In genomic region chr17:41308251-41308917, GRCh38 we compare ENCODE assay signal across 7 cellular contexts. TPM values are rescaled to one million over a fixed set of nuclear protein-coding genes. Genes with fewer than 3 reads are reported as not detected.
DNase-seq lines count a peak whose midpoint lies in the region; ATAC-seq, FAIRE-seq and TF ChIP-seq lines count a peak whose summit lies in the region.

No MANE protein-coding gene starts in this region.

- H3K36me3 Mint-ChIP-seq in WTC11, result no peaks in the 10 kb centered on the region

- SMC1A ChIA-PET in GM12878 (lab: Charles Lee; ENCODE audit: uncharacterized antibody, unreplicated experiment), result interaction anchor here (2.3 kb wide), 1 partner anchor 14 kb away, joined by 6 read pairs; no protein-coding TSS in a partner anchor

- POLR2A ChIA-PET in GM12878 (lab: Charles Lee) (no interaction called here), WTC11 (lab: Charles Lee) (no interaction called here)

- no peaks in the 10 kb centered on the region for H3K4me1 Mint-ChIP-seq in WTC11

- no peak overlapping the region for H3K9ac ChIP-seq in GM12878 (ENCODE audit: control insufficient read depth, insufficient read depth, low read length)

- under 1% methylated on average over 10 of the region's 10 CpGs for WGBS in GM12878 (ENCODE audit: insufficient coverage, insufficient replicate concordance, low lambda C conversion rate, missing lambda C conversion rate)
- WGBS in testis, 2 donors, result 68 to 77% methylated on average over 4 to 10 of the region's 10 CpGs

- BruUV-seq in GM12878 (replicated peaks; lab: Mats Ljungman, UMichigan), result no TSS peak

- H3K36me3 ChIP-seq in GM12878 (ENCODE audit: control insufficient read depth in 2 of 2, insufficient read depth in 2 of 2, low read length in 1 of 2) (no peaks in the 10 kb centered on the region), testis (ENCODE audit: low read depth, missing control alignments) (no peaks in the 10 kb centered on the region)

- no peak for TF ChIP-seq EP300 in GM12878 (IDR thresholded peaks at IDR 0.05; ENCODE audit: borderline replicate concordance in 1 of 2, control insufficient read depth in 1 of 2, low read depth in 2 of 2, low read length in 2 of 2)

- H3K79me2 ChIP-seq in GM12878 (ENCODE audit: control insufficient read depth, insufficient read depth, low read length), result no peaks in the 10 kb centered on the region

- H3K9me3 ChIP-seq in GM12878 (replicated peaks; ENCODE audit: control insufficient read depth, insufficient read depth, low read length) (no peaks in the 10 kb centered on the region; the same call in 2 of the 3 replicates), testis (no peaks in the 10 kb centered on the region)

- H3K9me3 Mint-ChIP-seq in WTC11, result no peaks in the 10 kb centered on the region

- CTCF ChIA-PET in GM12878 (lab: Yijun Ruan, JAX) (interaction anchor here (0.9 to 1.0 kb wide), 2 partner anchors 20 to 181 kb away, joined by 3 read pairs; partner anchors contain the start of gene KRT36), WTC11 (lab: Charles Lee) (interaction anchor here (1.9 kb wide), 1 partner anchor 14 kb away, joined by 7 read pairs; no protein-coding TSS in a partner anchor)

- intact Hi-C loops in GM12878 (cut with micrococcal nuclease; ENCODE audit: unreplicated experiment), result no loop called here
- intact Hi-C loops in testis (cut with DNase I; ENCODE audit: low total_unique reads), result no loop called here

- TF ChIP-seq CTCF in GM12878 (IDR thresholded peaks at IDR 0.05 in 2 of 3, conservative IDR thresholded peaks at IDR 0.05 in 1 of 3; ENCODE audit: control insufficient read depth in 2 of 3, extremely low read depth in 1 of 3, insufficient read depth in 1 of 3, low read depth in 3 of 3, low read length in 3 of 3) (no peak), WTC11 (IDR thresholded peaks at IDR 0.05) (no peak), testis (IDR thresholded peaks at IDR 0.05) (no peak)

- ATAC-seq in HG03108 (IDR thresholded peaks at IDR 0.05; ENCODE audit: unreplicated experiment) (peak; percentile 54), GM12878 (peak; percentile 82), GM19324 (IDR thresholded peaks at IDR 0.05; ENCODE audit: low FRiP score, unreplicated experiment) (no peak), WTC11 (no peak)

- H3K27me3 ChIP-seq in GM12878 (replicated peaks in 1 of 2; ENCODE audit: control insufficient read depth in 2 of 2, insufficient read depth in 2 of 2, low read length in 1 of 2), result peaks cover 3 to 4% of the 10 kb centered on the region in 2 experiments; a peak in 2 of 4 replicates
- H3K27me3 ChIP-seq in testis, result no peaks in the 10 kb centered on the region

- H3K4me1 ChIP-seq in GM12878 (ENCODE audit: control insufficient read depth, insufficient read depth, low read length) (no peaks in the 10 kb centered on the region; the same call in 1 of the 2 replicates), testis (no peaks in the 10 kb centered on the region)

- H3K27me3 Mint-ChIP-seq in WTC11 (ENCODE audit: low read depth), result no peaks in the 10 kb centered on the region; the same call in none of the 2 replicates

- H3K4me3 Mint-ChIP-seq in WTC11, result no peak overlapping the region

- no peak overlapping the region for H3K27ac ChIP-seq in GM12878 (ENCODE audit: control insufficient read depth, insufficient read depth)
- H3K27ac ChIP-seq in testis, result no peak overlapping the region

- H3K27ac Mint-ChIP-seq in WTC11, result no peak overlapping the region

- FAIRE-seq in GM12878 (lab: Jason Lieb, UNC), result no peak

- peak overlapping the region; percentile 24; the same call in 1 of the 2 replicates for H2AFZ ChIP-seq in GM12878 (ENCODE audit: control insufficient read depth, low read depth, low read length)

- RAD21 ChIA-PET in GM12878 (lab: Charles Lee; ENCODE audit: unreplicated experiment), result no interaction called here

- no peak overlapping the region for H3K4me2 ChIP-seq in GM12878 (ENCODE audit: control insufficient read depth, insufficient read depth)

- H3K4me3 ChIP-seq in GM12878 (no peak overlapping the region), testis (no peak overlapping the region)

- DNase-seq in SW480 (ENCODE audit: low spot score), result peak; percentile 60
- DNase-seq in GM12878 (ENCODE audit: low read depth, low spot score), result peak; percentile 40
- peak; percentile 48 for DNase-seq in occipital lobe (lab: John Stamatoyannopoulos, UW)
- no peak for DNase-seq in WTC11 (ENCODE audit: low spot score)
- DNase-seq in testis, result no peak

- TF ChIP-seq POLR2A in GM12878 (IDR thresholded peaks at IDR 0.05; ENCODE audit: low read depth, low read length) (no peak), testis (IDR thresholded peaks at IDR 0.05) (no peak)

- no peak for TF ChIP-seq RAD21 in GM12878 (IDR thresholded peaks at IDR 0.05; ENCODE audit: insufficient read depth, low read depth, low read length)

- in situ Hi-C loops in GM12878 (cut with MboI), result no loop called here

- no peaks in the 10 kb centered on the region for H4K20me1 ChIP-seq in GM12878 (ENCODE audit: control insufficient read depth, insufficient read depth)

RNA-seq across cellular contexts. Expression of gene KRTAP16-1, which starts 0.7 kb away (rescaled TPM):
- not detected in 2 replicates for total RNA-seq in GM12878 (2013; cell fraction: nucleolus; rRNA removed)
- total RNA-seq in GM12878 (2014; rRNA removed), result not detected in 2 replicates
- total RNA-seq in GM12878 (2014; rRNA removed; fragmentation: Illumina TruSeq; extraction: Trizol), result not detected in 2 replicates
- not detected in 2 replicates for total RNA-seq in GM12878 (2021)
- not detected for polyA plus RNA-seq in GM12878 (2011; ENCODE audit: low read depth)
- 0.16 and 0.23 TPM in 2 replicates for polyA plus RNA-seq in GM12878 (2011; rRNA removed)
- polyA plus RNA-seq in GM12878 (2011; cell fraction: cytosol; rRNA removed), result 0.17 and 0.25 TPM in 2 replicates
- 5.1 and 6.0 TPM in 2 replicates for polyA plus RNA-seq in GM12878 (2011; cell fraction: nucleus; rRNA removed)
- polyA plus RNA-seq in GM12878 (2012), result not detected in 2 replicates
- polyA plus RNA-seq in GM12878 (2014; fragmentation: Illumina TruSeq; extraction: Trizol), result not detected in 2 replicates
- polyA plus RNA-seq in GM12878 (2014; fragmentation: Nextera tagmentation; extraction: Ambion mirVana), result not detected
- not detected in 2 replicates for polyA plus RNA-seq in GM12878 (2014; rRNA removed)
- polyA plus RNA-seq in GM12878 (2016; fragmentation: Nextera tagmentation; extraction: Ambion mirVana), result not detected
- 1.6 and 1.7 TPM in 2 replicates for polyA minus RNA-seq in GM12878 (2011; rRNA and poly(A)+ RNA removed)
- polyA minus RNA-seq in GM12878 (2011; cell fraction: cytosol; rRNA and poly(A)+ RNA removed), result not detected in 2 replicates
- polyA minus RNA-seq in GM12878 (2011; cell fraction: nucleus; rRNA and poly(A)+ RNA removed), result 0.97 and 2.2 TPM in 2 replicates
- total RNA-seq in occipital lobe, result not detected
- not detected in 3 replicates for total RNA-seq in WTC11 (2021)
- not detected for total RNA-seq in testis
- polyA plus RNA-seq in testis (ENCODE audit: insufficient read depth, low read depth, low replicate concordance), result not detected

RNA-seq across cellular contexts. Expression of gene KRTAP29-1, which starts 5.7 kb away (rescaled TPM):
- total RNA-seq in GM12878 (2013; cell fraction: nucleolus; rRNA removed), result not detected in 2 replicates
- total RNA-seq in GM12878 (2014; rRNA removed), result not detected in 2 replicates
- total RNA-seq in GM12878 (2014; rRNA removed; fragmentation: Illumina TruSeq; extraction: Trizol), result not detected in 2 replicates
- total RNA-seq in GM12878 (2021), result not detected in 2 replicates
- polyA plus RNA-seq in GM12878 (2011; ENCODE audit: low read depth), result not detected
- polyA plus RNA-seq in GM12878 (2011; rRNA removed), result 1.1 and 1.9 TPM in 2 replicates
- polyA plus RNA-seq in GM12878 (2011; cell fraction: cytosol; rRNA removed), result 3.1 and 3.7 TPM in 2 replicates
- polyA plus RNA-seq in GM12878 (2011; cell fraction: nucleus; rRNA removed), result 4.7 and 6.7 TPM in 2 replicates
- not detected in 2 replicates for polyA plus RNA-seq in GM12878 (2012)
- polyA plus RNA-seq in GM12878 (2014; fragmentation: Illumina TruSeq; extraction: Trizol), result not detected in 2 replicates
- polyA plus RNA-seq in GM12878 (2014; fragmentation: Nextera tagmentation; extraction: Ambion mirVana), result not detected
- not detected in 2 replicates for polyA plus RNA-seq in GM12878 (2014; rRNA removed)
- polyA plus RNA-seq in GM12878 (2016; fragmentation: Nextera tagmentation; extraction: Ambion mirVana), result not detected
- 2.8 and 4.6 TPM in 2 replicates for polyA minus RNA-seq in GM12878 (2011; rRNA and poly(A)+ RNA removed)
- polyA minus RNA-seq in GM12878 (2011; cell fraction: cytosol; rRNA and poly(A)+ RNA removed), result not detected in 2 replicates
- polyA minus RNA-seq in GM12878 (2011; cell fraction: nucleus; rRNA and poly(A)+ RNA removed), result 0.86 and 1.8 TPM in 2 replicates
- not detected for total RNA-seq in occipital lobe
- not detected in 3 replicates for total RNA-seq in WTC11 (2021)
- total RNA-seq in testis, result not detected
- not detected for polyA plus RNA-seq in testis (ENCODE audit: insufficient read depth, low read depth, low replicate concordance)

RNA-seq across cellular contexts. Expression of gene KRTAP17-1, which starts 7.1 kb away (rescaled TPM):
- total RNA-seq in GM12878 (2013; cell fraction: nucleolus; rRNA removed), result not detected in 2 replicates
- total RNA-seq in GM12878 (2014; rRNA removed), result 0.17 TPM in 1 of 2 replicates, not detected in the other
- total RNA-seq in GM12878 (2014; rRNA removed; fragmentation: Illumina TruSeq; extraction: Trizol), result not detected in 2 replicates
- total RNA-seq in GM12878 (2021), result not detected in 2 replicates
- not detected for polyA plus RNA-seq in GM12878 (2011; ENCODE audit: low read depth)
- 4.9 and 5.7 TPM in 2 replicates for polyA plus RNA-seq in GM12878 (2011; rRNA removed)
- 5.0 and 5.4 TPM in 2 replicates for polyA plus RNA-seq in GM12878 (2011; cell fraction: cytosol; rRNA removed)
- 6.9 and 7.3 TPM in 2 replicates for polyA plus RNA-seq in GM12878 (2011; cell fraction: nucleus; rRNA removed)
- polyA plus RNA-seq in GM12878 (2012), result not detected in 2 replicates
- polyA plus RNA-seq in GM12878 (2014; fragmentation: Illumina TruSeq; extraction: Trizol), result not detected in 2 replicates
- polyA plus RNA-seq in GM12878 (2014; fragmentation: Nextera tagmentation; extraction: Ambion mirVana), result not detected
- not detected in 2 replicates for polyA plus RNA-seq in GM12878 (2014; rRNA removed)
- polyA plus RNA-seq in GM12878 (2016; fragmentation: Nextera tagmentation; extraction: Ambion mirVana), result under 1 TPM in 1 of 2 experiments, not detected in 1; 0.16 TPM
- polyA minus RNA-seq in GM12878 (2011; rRNA and poly(A)+ RNA removed), result 0.51 and 2.9 TPM in 2 replicates
- 1.6 TPM in 1 of 2 replicates, not detected in the other for polyA minus RNA-seq in GM12878 (2011; cell fraction: cytosol; rRNA and poly(A)+ RNA removed)
- polyA minus RNA-seq in GM12878 (2011; cell fraction: nucleus; rRNA and poly(A)+ RNA removed), result 1.1 and 1.7 TPM in 2 replicates
- total RNA-seq in occipital lobe, result not detected
- not detected in 3 replicates for total RNA-seq in WTC11 (2021)
- total RNA-seq in testis, result not detected
- polyA plus RNA-seq in testis (ENCODE audit: insufficient read depth, low read depth, low replicate concordance), result not detected

RNA-seq across cellular contexts. Expression of gene KRTAP9-7, which starts 32.9 kb away (rescaled TPM):
- total RNA-seq in GM12878 (2013; cell fraction: nucleolus; rRNA removed), result not detected in 2 replicates
- total RNA-seq in GM12878 (2014; rRNA removed) (not detected in 2 replicates), GM12878 (2014; rRNA removed; fragmentation: Illumina TruSeq; extraction: Trizol) (not detected in 2 replicates), GM12878 (2021) (not detected in 2 replicates), occipital lobe (not detected), WTC11 (2021) (not detected in 3 replicates), testis (under 1 TPM in 1 of 2 donors, not detected in 1; 0.47 TPM)
- polyA plus RNA-seq in GM12878 (2011; ENCODE audit: low read depth), result not detected
- polyA plus RNA-seq in GM12878 (2011; rRNA removed) (not detected in 2 replicates), GM12878 (2014; fragmentation: Illumina TruSeq; extraction: Trizol) (not detected in 2 replicates), GM12878 (2014; fragmentation: Nextera tagmentation; extraction: Ambion mirVana) (not detected), GM12878 (2014; rRNA removed) (not detected in 2 replicates), GM12878 (2016; fragmentation: Nextera tagmentation; extraction: Ambion mirVana) (not detected), testis (ENCODE audit: insufficient read depth, low read depth, low replicate concordance) (not detected)
- polyA plus RNA-seq in GM12878 (2011; cell fraction: cytosol; rRNA removed), result not detected in 2 replicates
- not detected in 2 replicates for polyA plus RNA-seq in GM12878 (2011; cell fraction: nucleus; rRNA removed)
- polyA plus RNA-seq in GM12878 (2012), result not detected in 2 replicates
- polyA minus RNA-seq in GM12878 (2011; rRNA and poly(A)+ RNA removed), result not detected in 2 replicates
- polyA minus RNA-seq in GM12878 (2011; cell fraction: cytosol; rRNA and poly(A)+ RNA removed), result not detected in 2 replicates
- not detected in 2 replicates for polyA minus RNA-seq in GM12878 (2011; cell fraction: nucleus; rRNA and poly(A)+ RNA removed)

RNA-seq across cellular contexts. Expression of gene KRT33A, which starts 42.2 kb away (rescaled TPM):
- not detected in 2 replicates for total RNA-seq in GM12878 (2013; cell fraction: nucleolus; rRNA removed)
- not detected in 2 replicates for total RNA-seq in GM12878 (2014; rRNA removed)
- total RNA-seq in GM12878 (2014; rRNA removed; fragmentation: Illumina TruSeq; extraction: Trizol), result not detected in 2 replicates
- total RNA-seq in GM12878 (2021), result not detected in 2 replicates
- polyA plus RNA-seq in GM12878 (2011; ENCODE audit: low read depth), result not detected
- polyA plus RNA-seq in GM12878 (2011; rRNA removed), result not detected in 2 replicates
- polyA plus RNA-seq in GM12878 (2011; cell fraction: cytosol; rRNA removed), result not detected in 2 replicates
- polyA plus RNA-seq in GM12878 (2011; cell fraction: nucleus; rRNA removed), result not detected in 2 replicates
- not detected in 2 replicates for polyA plus RNA-seq in GM12878 (2012)
- polyA plus RNA-seq in GM12878 (2014; fragmentation: Illumina TruSeq; extraction: Trizol), result not detected in 2 replicates
- not detected for polyA plus RNA-seq in GM12878 (2014; fragmentation: Nextera tagmentation; extraction: Ambion mirVana)
- not detected in 2 replicates for polyA plus RNA-seq in GM12878 (2014; rRNA removed)
- not detected for polyA plus RNA-seq in GM12878 (2016; fragmentation: Nextera tagmentation; extraction: Ambion mirVana)
- polyA minus RNA-seq in GM12878 (2011; rRNA and poly(A)+ RNA removed), result not detected in 2 replicates
- polyA minus RNA-seq in GM12878 (2011; cell fraction: cytosol; rRNA and poly(A)+ RNA removed), result not detected in 2 replicates
- not detected in 2 replicates for polyA minus RNA-seq in GM12878 (2011; cell fraction: nucleus; rRNA and poly(A)+ RNA removed)
- total RNA-seq in occipital lobe, result not detected
- not detected in 3 replicates for total RNA-seq in WTC11 (2021)
- 1 to 10 TPM in 1 of 2 donors, under 1 TPM in 1; 0.50 to 3.1 TPM for total RNA-seq in testis
- 2.3 TPM for polyA plus RNA-seq in testis (ENCODE audit: insufficient read depth, low read depth, low replicate concordance)

Comparison
In these comparisons a context has a peak if more than half of its experiments do, and no peak if none do; other contexts are left out.
1. ATAC-seq: peak in HG03108 (single experiment) and GM12878 (single experiment); none in GM19324 (single experiment) and WTC11 (single experiment).
2. DNase-seq: peak in SW480 (single experiment), GM12878 (single experiment) and occipital lobe (single experiment); none in WTC11 (single experiment) and testis (single experiment).